In genomic region chr16:29906520-29907244, GRCh38 we compare ENCODE assay signal across 15 cellular contexts. TPM values are rescaled to one million over a fixed set of nuclear protein-coding genes. Genes with fewer than 3 reads are reported as not detected.
DNase-seq lines count a peak whose midpoint lies in the region; TF ChIP-seq lines count a peak whose summit lies in the region.
"Had no signal": no experiment of that assay in that cellular context is flagged by ENCODE, and none has a peak within 500 bp of the region (broad histone marks: within the 10 kb centered on the region; RNA-seq: fewer than 3 reads in every experiment).

No MANE protein-coding gene starts in this region.

- H3K9me3 ChIP-seq in HEK293 (ENCODE audit: control insufficient read depth, insufficient read depth, low read depth, low read length), result no peaks in the 10 kb centered on the region
- H3K9me3 ChIP-seq in spleen, result no peaks in the 10 kb centered on the region
- H3K9me3 ChIP-seq in ovary, result no peaks in the 10 kb centered on the region
- H3K9me3 ChIP-seq: HAP-1, SJSA1 had no signal

- POLR2A ChIA-PET in HEK293 (lab: Yijun Ruan, JAX), result interaction anchor here (0.5 kb wide), 1 partner anchor 1010 kb away, joined by 7 read pairs; no protein-coding TSS in a partner anchor

- H3K4me3 ChIP-seq in HEK293 (ENCODE audit: low read depth, low read length) (no peak overlapping the region), spleen (no peak overlapping the region), ovary (no peak overlapping the region)
- H3K4me3 ChIP-seq: HAP-1, SJSA1 had no signal

- TF ChIP-seq POLR2A in spleen (IDR thresholded peaks at IDR 0.05) (no peak), ovary (IDR thresholded peaks at IDR 0.05) (no peak)

- no peaks in the 10 kb centered on the region for H3K9me3 Mint-ChIP-seq in chondrocyte (ENCODE audit: low read depth)

- H3K4me3 Mint-ChIP-seq in chondrocyte (ENCODE audit: unreplicated experiment), result no peak overlapping the region
- H3K4me3 Mint-ChIP-seq: CD14-positive monocyte had no signal

- TF ChIP-seq CTCF in HEK293 (tag by site-specific recombination; IDR thresholded peaks at IDR 0.05) (no peak), chondrocyte (IDR thresholded peaks at IDR 0.05) (no peak), spleen (IDR thresholded peaks at IDR 0.05 in 8 of 11, conservative IDR thresholded peaks at IDR 0.05 in 3 of 11) (no peak), ovary (IDR thresholded peaks at IDR 0.05) (no peak)

- 86 to 92% (median 90%) methylated on average over 22 to 23 of the region's 23 CpGs for WGBS in spleen, 5 donors
- 68 to 80% (median 71%) methylated on average over 23 of the region's 23 CpGs for WGBS in ovary, 3 donors

- no peak overlapping the region for H3K27ac Mint-ChIP-seq in chondrocyte (ENCODE audit: unreplicated experiment)
- H3K27ac Mint-ChIP-seq: CD14-positive monocyte had no signal

- H3K36me3 ChIP-seq in HEK293 (ENCODE audit: control insufficient read depth in 2 of 2, insufficient read depth in 1 of 2, low read length in 2 of 2) (peaks cover 0 to 2% of the 10 kb centered on the region in 2 experiments; a peak in 2 of 3 replicates), spleen (peaks cover 0 to 27% (median 3%) of the 10 kb centered on the region in 6 donors), ovary (no peaks in the 10 kb centered on the region)
- H3K36me3 ChIP-seq: HAP-1 had no signal

- CTCF ChIA-PET in HEK293 (lab: Yijun Ruan, JAX), result interaction anchor here (0.7 to 1.0 kb wide), 2 partner anchors 122 to 126 kb away, joined by 3 read pairs; no protein-coding TSS in a partner anchor

- H3K27me3 ChIP-seq in spleen (replicated peaks in 1 of 7), result peaks cover 0 to 2% (median 0%) of the 10 kb centered on the region in 7 donors
- H3K27me3 ChIP-seq in ovary, result no peaks in the 10 kb centered on the region
- H3K27me3 ChIP-seq: SJSA1 had no signal

- no peaks in the 10 kb centered on the region for H3K36me3 Mint-ChIP-seq in chondrocyte (ENCODE audit: low read depth)

- peaks cover 4% of the 10 kb centered on the region for H3K4me1 Mint-ChIP-seq in chondrocyte (ENCODE audit: low read depth)

- no peak for TF ChIP-seq EP300 in ovary (IDR thresholded peaks at IDR 0.05)

- intact Hi-C loops in spleen (cut with DNase I; ENCODE audit: low total_unique reads) (no loop called here), ovary (cut with DNase I) (no loop called here)

- H3K27me3 Mint-ChIP-seq in chondrocyte (ENCODE audit: low read depth), result no peaks in the 10 kb centered on the region

- DNase-seq in chondrocyte (ENCODE audit: low spot score), result peak; percentile 86
- DNase-seq in spleen, result peak; percentile 38
- no peak for DNase-seq in ovary
- no peak for DNase-seq in stimulated activated CD4-positive, alpha-beta T cell treated with anti-CD3 and anti-CD28 coated beads, Interleukin-4, amount 100 ng/mL, for 24 hours
- DNase-seq: AML-193, DMS79 treated with DMSO at 0.1 percent for 48 hours, NCI-H1417, NCI-H187, NCI-H2227 treated with DMSO at 0.1 percent for 48 hours, NCI-H510A treated with DMSO at 0.1 percent for 48 hours, NCI-H82 had no signal

- H3K27ac ChIP-seq in HEK293 (ENCODE audit: extremely low read depth, low read depth, low read length) (no peak overlapping the region), spleen (no peak overlapping the region), ovary (no peak overlapping the region)
- H3K27ac ChIP-seq: SJSA1 had no signal

- H3K4me1 ChIP-seq in HEK293 (ENCODE audit: control insufficient read depth, insufficient read depth, low read length), result no peaks in the 10 kb centered on the region
- H3K4me1 ChIP-seq in spleen, result no peaks in the 10 kb centered on the region
- H3K4me1 ChIP-seq in ovary (ENCODE audit: insufficient read depth), result no peaks in the 10 kb centered on the region
- H3K4me1 ChIP-seq: HAP-1 had no signal

TF ChIP-seq in HEK293, 187 proteins besides CTCF, POLR2A, EP300 and RAD21:
- TF ChIP-seq ZXDB (tag by site-specific recombination; IDR thresholded peaks at IDR 0.05), result no peak
- no peak for TF ChIP-seq PRDM1 (tag by site-specific recombination; IDR thresholded peaks at IDR 0.05)
- peak; percentile 87 for TF ChIP-seq PRDM10 (tag by site-specific recombination; IDR thresholded peaks at IDR 0.05)
- no peak for TF ChIP-seq ZSCAN16 (tag by site-specific recombination; IDR thresholded peaks at IDR 0.05)
- no peak for TF ChIP-seq ZNF560 (tag by site-specific recombination; IDR thresholded peaks at IDR 0.05; ENCODE audit: borderline replicate concordance)
- no peak for TF ChIP-seq ZNF354C (tag by site-specific recombination; IDR thresholded peaks at IDR 0.05; ENCODE audit: borderline replicate concordance, low read depth)
- TF ChIP-seq ZFP69B (tag by site-specific recombination; IDR thresholded peaks at IDR 0.05), result 0 out of 2 replicates have a peak, but pooled peaks have one; percentile 18
- TF ChIP-seq ZNF146 (tag by site-specific recombination; IDR thresholded peaks at IDR 0.05), result no peak
- no peak for TF ChIP-seq ZBTB21 (tag by site-specific recombination; IDR thresholded peaks at IDR 0.05)
- TF ChIP-seq ZNF692 (tag by site-specific recombination; IDR thresholded peaks at IDR 0.05), result no peak
- no peak for TF ChIP-seq ZBTB7A (tag by site-specific recombination; IDR thresholded peaks at IDR 0.05; ENCODE audit: low read depth)
- TF ChIP-seq KLF9 (tag by site-specific recombination; IDR thresholded peaks at IDR 0.05; ENCODE audit: low read depth), result no peak
- no peak for TF ChIP-seq ZNF24 (tag by site-specific recombination; IDR thresholded peaks at IDR 0.05)
- no peak for TF ChIP-seq ZNF175 (tag by site-specific recombination; IDR thresholded peaks at IDR 0.05)

RNA-seq across cellular contexts. Expression of gene ASPHD1, which starts 6.4 kb away (rescaled TPM):
- total RNA-seq in chondrocyte (2.4 to 3.2 TPM (median 2.9 TPM) in 3 replicates), spleen (under 1 TPM in 3 of 7 donors, not detected in 4; 0.51 to 0.87 (median 0.66) TPM), ovary (1 to 10 TPM in 5 of 7 donors, under 1 TPM in 1, not detected in 1; 0.53 to 7.8 (median 1.6) TPM)
- polyA plus RNA-seq in spleen (1 to 10 TPM in 1 of 3 donors, under 1 TPM in 2; 0.28 to 1.6 (median 0.99) TPM), ovary (1 to 10 TPM in 1 of 2 donors, under 1 TPM in 1; 0.38 to 1.1 TPM)
- polyA plus RNA-seq: CD14-positive monocyte had no signal

RNA-seq across cellular contexts. Expression of gene SEZ6L2, which starts 7.3 kb away (rescaled TPM):
- total RNA-seq in chondrocyte, result 10.9 to 17.0 TPM (median 16.3 TPM) in 3 replicates
- 1 to 10 TPM; 1.9 to 4.1 (median 2.7) TPM for total RNA-seq in spleen
- 1 to 10 TPM in 1 of 3 donors, under 1 TPM in 2; 0.35 to 1.4 (median 0.54) TPM for polyA plus RNA-seq in spleen
- 10 to 100 TPM in 1 of 7 donors, 1 to 10 TPM in 5, under 1 TPM in 1; 0.73 to 13.3 (median 3.1) TPM for total RNA-seq in ovary
- polyA plus RNA-seq in ovary, result 1 to 10 TPM; 2.9 to 5.1 TPM
- polyA plus RNA-seq: CD14-positive monocyte had no signal

RNA-seq across cellular contexts. Expression of gene KCTD13, which starts 19.3 kb away (rescaled TPM):
- total RNA-seq in chondrocyte, result 19.3 to 21.1 TPM (median 20.3 TPM) in 3 replicates
- 10 to 100 TPM; 20.7 to 59.3 (median 34.7) TPM for total RNA-seq in spleen
- polyA plus RNA-seq in spleen, result 10 to 100 TPM; 11.2 to 18.9 (median 15.3) TPM
- total RNA-seq in ovary, result 10 to 100 TPM; 18.4 to 36.8 (median 25.5) TPM
- polyA plus RNA-seq in ovary, result 10 to 100 TPM in 1 of 2 donors, 1 to 10 TPM in 1; 7.0 to 16.3 TPM

RNA-seq across cellular contexts. Expression of gene CDIPT, which starts 43.7 kb away (rescaled TPM):
- total RNA-seq in chondrocyte (73.5 to 79.7 TPM (median 78.3 TPM) in 3 replicates), spleen (10 to 100 TPM; 50.2 to 81.2 (median 68.9) TPM), ovary (100 to 1,000 TPM in 4 of 7 donors, 10 to 100 TPM in 3; 88.2 to 121 (median 110) TPM)
- polyA plus RNA-seq in spleen (10 to 100 TPM; 43.7 to 67.1 (median 53.1) TPM), ovary (100 to 1,000 TPM in 1 of 2 donors, 10 to 100 TPM in 1; 47.6 to 145 TPM)

RNA-seq across cellular contexts. Expression of gene TMEM219, which starts 55.2 kb away (rescaled TPM):
- total RNA-seq in chondrocyte (111 to 122 TPM (median 120 TPM) in 3 replicates), spleen (100 to 1,000 TPM in 5 of 7 donors, 10 to 100 TPM in 2; 89.3 to 135 (median 107) TPM), ovary (100 to 1,000 TPM in 3 of 7 donors, 10 to 100 TPM in 4; 81.3 to 143 (median 87.4) TPM)
- polyA plus RNA-seq in spleen (100 to 1,000 TPM; 144 to 191 (median 155) TPM), ovary (100 to 1,000 TPM in 1 of 2 donors, 10 to 100 TPM in 1; 84.1 to 124 TPM)

Comparison
In these comparisons a context has a peak if more than half of its experiments do, and no peak if none do; other contexts are left out.
1. DNase-seq: peak in chondrocyte (single experiment) and spleen (single experiment); none in ovary (0 of 5) and stimulated activated CD4-positive, alpha-beta T cell treated with anti-CD3 and anti-CD28 coated beads, Interleukin-4, amount 100 ng/mL, for 24 hours (single experiment).